In the genomic region with DNA sequence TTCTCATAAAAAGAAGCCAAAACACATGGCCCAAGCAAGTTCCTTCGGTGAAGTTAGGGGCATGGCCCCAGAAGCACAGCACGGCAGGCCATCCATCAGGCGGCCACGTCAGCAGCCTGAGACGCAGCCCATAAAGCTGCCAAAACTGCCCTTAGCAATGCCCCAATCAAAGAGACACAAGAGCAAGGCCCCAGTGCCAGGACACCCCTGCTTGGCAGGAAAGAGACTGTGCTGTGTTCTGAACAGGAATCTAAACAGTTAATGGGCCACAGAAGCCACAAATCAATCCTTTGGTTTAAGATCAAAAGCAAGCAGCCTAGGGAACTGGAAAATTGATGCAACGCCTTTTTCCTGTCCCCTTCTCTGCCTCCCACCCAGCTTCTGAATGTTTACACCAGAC, we compare ENCODE assay signal across 21 cellular contexts.
"Had no signal": no experiment of that assay in that cellular context is flagged by ENCODE, and none has a peak within 500 bp of the region (broad histone marks: within the 10 kb centered on the region; RNA-seq: fewer than 3 reads in every experiment).

No MANE protein-coding gene starts in this region.

- H3K27me3 ChIP-seq: hepatocyte, pancreas, right lobe of liver had no signal

- H3K27ac ChIP-seq: hepatocyte, pancreas, psoas muscle, right lobe of liver, skin epidermis had no signal

- H3K9me3 ChIP-seq: pancreas, psoas muscle, right lobe of liver had no signal

- ATAC-seq: activated CD4-positive, alpha-beta T cell treated with anti-CD3 and anti-CD28 coated beads for 36 hours; left ventricle myocardium superior; pancreas; psoas muscle; right lobe of liver; stimulated activated naive B cell treated with anti-CD40 and anti-IgM and Interleukin-4, amounts not matched to agents 10 μg/mL and 1 μg/mL and 100 μg/mL, for 72 hours had no signal

- DNase-seq: activated B cell treated with CpG ODN at 0.5 μM for 24 hours; activated CD4-positive, alpha-beta memory T cell treated with anti-CD3 and anti-CD28 coated beads for 36 hours; activated CD4-positive, alpha-beta T cell treated with anti-CD3 and anti-CD28 coated beads for 36 hours; activated effector memory CD4-positive, alpha-beta T cell treated with Interleukin-2 at 50 U/mL for 16 hours; activated naive CD4-positive, alpha-beta T cell treated with anti-CD3 and anti-CD28 coated beads for 36 hours; activated naive CD8-positive, alpha-beta T cell treated with anti-CD3 and anti-CD28 coated beads, Interleukin-2, amount 10 ng/mL, durations not matched to agents 7 days and 5 days; activated T-cell treated with anti-CD3 and anti-CD28 coated beads, Interleukin-2, amount 50 U/mL, for 48 hours; amniotic stem cell; effector CD4-positive, alpha-beta T cell; glutamatergic neuron; left ventricle myocardium superior; mammary epithelial cell; pancreas; psoas muscle; right lobe of liver; stimulated activated CD4-positive, alpha-beta T cell treated with anti-CD3 and anti-CD28 coated beads, Interleukin-2, amount 100 ng/mL, for 48 hours; stimulated activated CD8-positive, alpha-beta memory T cell treated with anti-CD3 and anti-CD28 coated beads, Interleukin-4, amount 100 ng/mL, for 48 hours; stimulated activated naive B cell treated with anti-CD40 and anti-IgM and Interleukin-4, amounts not matched to agents 10 μg/mL and 1 μg/mL and 100 μg/mL, for 72 hours; T-helper 9 cell had no signal

- H3K4me2 ChIP-seq: hepatocyte had no signal

- H3K36me3 ChIP-seq: pancreas, right lobe of liver had no signal

- H3K79me2 ChIP-seq: hepatocyte had no signal

- H3K4me1 ChIP-seq: pancreas had no signal

- H2AFZ ChIP-seq: hepatocyte had no signal

- H3K4me3 ChIP-seq: hepatocyte, pancreas, psoas muscle, right lobe of liver, skin epidermis had no signal
